8 cellular contexts compared by ENCODE assay signal in the genomic region with DNA sequence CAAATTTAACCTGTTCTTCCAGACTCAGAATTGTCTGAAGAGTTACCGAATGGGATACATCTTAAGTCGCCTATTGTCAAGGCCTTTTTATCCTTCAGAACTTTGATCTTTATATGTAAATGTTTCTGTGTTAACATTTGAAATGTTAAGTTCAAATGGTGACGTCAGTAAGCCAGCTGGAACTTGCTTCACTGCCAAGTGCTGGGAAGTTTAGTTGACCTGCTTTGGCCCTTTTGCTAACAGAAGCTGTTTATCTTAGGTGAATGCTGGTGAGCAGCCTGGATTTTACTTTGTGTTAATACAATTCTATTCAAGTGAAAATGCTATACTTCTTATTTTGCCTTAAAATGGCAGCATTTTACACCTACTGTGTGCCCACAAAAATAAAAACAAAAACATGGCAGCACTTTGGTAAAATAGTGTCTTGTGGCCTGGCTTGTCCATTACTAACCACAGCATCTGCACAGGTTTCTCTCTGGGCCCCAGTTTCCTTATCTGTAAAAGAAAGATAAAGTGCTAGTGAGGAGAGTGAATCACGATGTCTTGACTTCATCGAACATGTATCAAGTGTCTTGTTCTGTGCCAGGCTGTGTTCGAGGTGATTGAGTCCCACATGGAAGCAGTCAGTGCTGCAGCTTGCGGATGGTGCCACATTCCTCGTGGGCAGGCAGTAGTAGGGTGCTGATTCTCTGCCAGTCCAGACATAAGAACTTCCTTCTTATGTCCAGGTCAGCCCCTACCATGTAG. TPM values are rescaled to one million over a fixed set of nuclear protein-coding genes. Genes with fewer than 3 reads are reported as not detected.
DNase-seq lines count a peak whose midpoint lies in the region; TF ChIP-seq lines count a peak whose summit lies in the region.

No MANE protein-coding gene starts in this region.

- H3K9ac ChIP-seq in NT2/D1 (ENCODE audit: insufficient read length, low read depth), result peak overlapping the region; percentile 2

- H3K27me3 Mint-ChIP-seq in CD8-positive, alpha-beta memory T cell, result no peaks in the 10 kb centered on the region
- H3K27me3 Mint-ChIP-seq in nephron progenitor cell (ENCODE audit: low read depth, poor library complexity), result peaks cover 13% of the 10 kb centered on the region

- H3K36me3 ChIP-seq in CD8-positive, alpha-beta memory T cell (ENCODE audit: insufficient read depth, low read length), result no peaks in the 10 kb centered on the region
- H3K36me3 ChIP-seq in NT2/D1 (ENCODE audit: insufficient read depth, insufficient read length, low read length), result peaks cover 16% of the 10 kb centered on the region

- intact Hi-C loops in head of caudate nucleus (cut with DNase I), result loop anchor here (5.0 kb wide), 1 partner anchor 95 kb away; a partner anchor contains a TSS

- CTCF ChIA-PET in CD8-positive, alpha-beta memory T cell (lab: Charles Lee), result no interaction called here

- H3K9me3 Mint-ChIP-seq in CD8-positive, alpha-beta memory T cell, result no peaks in the 10 kb centered on the region
- peaks cover 25% of the 10 kb centered on the region for H3K9me3 Mint-ChIP-seq in nephron progenitor cell

- TF ChIP-seq CTCF in nephron progenitor cell (IDR thresholded peaks at IDR 0.05), result no peak

- H3K36me3 Mint-ChIP-seq in CD8-positive, alpha-beta memory T cell, result peaks cover 0 to 21% (median 0%) of the 10 kb centered on the region in 3 donors
- H3K36me3 Mint-ChIP-seq in nephron progenitor cell (ENCODE audit: low read depth), result peaks cover 20% of the 10 kb centered on the region

- H3K27ac ChIP-seq in CD8-positive, alpha-beta memory T cell (ENCODE audit: low read depth, low read length), result no peak overlapping the region
- peak overlapping the region; percentile 87 for H3K27ac ChIP-seq in epithelial cell of prostate

- POLR2A ChIA-PET in CD8-positive, alpha-beta memory T cell (lab: Charles Lee), result no interaction called here

- no peak overlapping the region for H3K27ac Mint-ChIP-seq in CD8-positive, alpha-beta memory T cell
- no peak overlapping the region for H3K27ac Mint-ChIP-seq in nephron progenitor cell

- no peak overlapping the region for H3K4me3 ChIP-seq in CD8-positive, alpha-beta memory T cell (ENCODE audit: low read length)
- no peak overlapping the region for H3K4me3 ChIP-seq in NT2/D1 (ENCODE audit: insufficient read length, low read depth)

- peaks cover 37 to 63% (median 57%) of the 10 kb centered on the region in 3 donors for H3K4me1 Mint-ChIP-seq in CD8-positive, alpha-beta memory T cell
- H3K4me1 Mint-ChIP-seq in nephron progenitor cell, result peaks cover 33% of the 10 kb centered on the region

- peak overlapping the region; percentile 6 to 97 (median 53) for H3K4me3 Mint-ChIP-seq in CD8-positive, alpha-beta memory T cell
- H3K4me3 Mint-ChIP-seq in nephron progenitor cell, result peak overlapping the region; percentile 84

- H3K4me1 ChIP-seq in CD8-positive, alpha-beta memory T cell (ENCODE audit: insufficient read depth, low read length), result peaks cover 19% of the 10 kb centered on the region
- H3K4me1 ChIP-seq in NT2/D1 (ENCODE audit: insufficient read depth, insufficient read length), result no peaks in the 10 kb centered on the region

- no peaks in the 10 kb centered on the region for H3K9me3 ChIP-seq in CD8-positive, alpha-beta memory T cell (ENCODE audit: low read length)
- H3K9me3 ChIP-seq in NT2/D1 (ENCODE audit: insufficient read depth, low read length), result peaks cover 6% of the 10 kb centered on the region; the same call in 1 of the 2 replicates

- no peak for DNase-seq in CD8-positive, alpha-beta memory T cell
- DNase-seq in NT2/D1 (ENCODE audit: low read depth, low spot score) (peak; percentile 32), epithelial cell of prostate (ENCODE audit: low read depth, low spot score) (no peak), nephron progenitor cell (no peak), head of caudate nucleus (no peak), foreskin melanocyte (no peak), hypothalamus (lab: John Stamatoyannopoulos, UW) (no peak)
- no peak for DNase-seq in stimulated activated CD4-positive, alpha-beta T cell treated with anti-CD3 and anti-CD28 coated beads, Interleukin-4, amount 100 ng/mL, for 24 hours

- H3K27me3 ChIP-seq in CD8-positive, alpha-beta memory T cell (ENCODE audit: insufficient read depth, low read length, poor library complexity, severe bottlenecking), result no peaks in the 10 kb centered on the region
- no peaks in the 10 kb centered on the region for H3K27me3 ChIP-seq in NT2/D1 (ENCODE audit: insufficient read depth, insufficient read length)

RNA-seq across cellular contexts. Expression of a gene that starts 2.2 kb away (rescaled TPM):
- total RNA-seq in CD8-positive, alpha-beta memory T cell, result 10 to 100 TPM; 19.9 to 20.7 TPM
- polyA plus RNA-seq in CD8-positive, alpha-beta memory T cell, result 17.0 TPM

RNA-seq across cellular contexts. Expression of a gene that starts 56.0 kb away (rescaled TPM):
- 1 to 10 TPM in 1 of 2 experiments, under 1 TPM in 1; 0.84 to 1.2 TPM for total RNA-seq in CD8-positive, alpha-beta memory T cell
- 2.7 TPM for polyA plus RNA-seq in CD8-positive, alpha-beta memory T cell
